21 cellular contexts compared by ENCODE assay signal in genomic region chr12:2653461-2653965, GRCh38.
"Had no signal": no experiment of that assay in that cellular context is flagged by ENCODE, and none has a peak within 500 bp of the region (broad histone marks: within the 10 kb centered on the region; RNA-seq: fewer than 3 reads in every experiment).

No MANE protein-coding gene starts in this region.

- H3K4me1 ChIP-seq: gastrocnemius medialis, left lung, lower lobe of right lung, psoas muscle, tibial nerve had no signal

- H3K27ac ChIP-seq: epithelial cell of prostate, gastrocnemius medialis, left lung, lower lobe of right lung, ovary, psoas muscle, skin epidermis, tibial nerve had no signal

- H3K9me3 ChIP-seq: left lung, lower lobe of right lung, ovary, psoas muscle, thoracic aorta had no signal

- H3K27me3 ChIP-seq: dorsolateral prefrontal cortex, ovary, tibial nerve had no signal

- H3K36me3 ChIP-seq: gastrocnemius medialis, left lung, ovary had no signal

- H3K4me3 ChIP-seq: dorsolateral prefrontal cortex, gastrocnemius medialis, left lung, lower lobe of right lung, ovary, psoas muscle, skin epidermis, thoracic aorta, tibial nerve had no signal

- ATAC-seq: esophagus mucosa; gastrocnemius medialis; left cardiac atrium; left lung; lower lobe of right lung; natural killer cell; psoas muscle; right cardiac atrium; stimulated activated naive B cell treated with anti-CD40 and anti-IgM and Interleukin-4, amounts not matched to agents 10 μg/mL and 1 μg/mL and 100 μg/mL, for 72 hours had no signal

- DNase-seq: cerebellar nuclear complex; effector CD4-positive, alpha-beta T cell; foreskin fibroblast; gastrocnemius medialis; left cardiac atrium; left lung; lower lobe of right lung; natural killer cell; occipital lobe; ovary; psoas muscle; right cardiac atrium; stimulated activated CD4-positive, alpha-beta T cell treated with anti-CD3 and anti-CD28 coated beads, Interleukin-15, amount 100 ng/mL, for 24 hours; stimulated activated CD4-positive, alpha-beta T cell treated with anti-CD3 and anti-CD28 coated beads, Interleukin-2, amount 100 ng/mL, for 48 hours; stimulated activated naive B cell treated with anti-CD40 and anti-IgM and Interleukin-4, amounts not matched to agents 10 μg/mL and 1 μg/mL and 100 μg/mL, for 72 hours had no signal
